Comparison of ENCODE assay signal across 1 cellular context in the genomic region with DNA sequence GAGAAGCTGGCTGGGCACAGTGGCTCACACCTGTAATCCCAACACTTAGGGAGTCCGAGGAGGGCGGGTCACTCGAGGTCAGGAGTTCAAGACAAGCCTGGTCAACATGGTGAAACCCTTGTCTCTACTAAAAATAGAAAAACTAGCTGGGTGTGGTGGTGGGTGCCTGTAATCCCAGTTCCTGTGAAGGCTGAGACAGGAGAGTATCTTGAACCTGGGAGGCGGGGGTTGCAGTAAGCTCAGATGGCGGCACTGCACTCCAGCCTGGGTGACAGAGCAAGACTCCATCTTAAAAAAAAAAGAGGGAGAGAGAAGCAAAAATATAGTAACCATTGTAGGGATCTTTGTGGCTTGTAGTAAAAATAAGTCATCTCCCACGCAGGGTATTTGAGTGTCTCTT.
TF ChIP-seq lines count a peak whose summit lies in the region.

No MANE protein-coding gene starts in this region.

TF ChIP-seq in GM12878, 131 proteins besides CTCF, POLR2A, EP300 and RAD21 (continued from another document):
- TF ChIP-seq ZBTB4 (CRISPR knock-in tag; IDR thresholded peaks at IDR 0.05) (peak; percentile 12; the same call in 1 of the 2 replicates), EED (IDR thresholded peaks at IDR 0.05; ENCODE audit: low read depth) (peak; percentile 50; the same call in 1 of the 2 replicates), IKZF1 (conservative IDR thresholded peaks at IDR 0.05) (peak; percentile 31; the same call in 1 of the 2 replicates), ZNF592 (IDR thresholded peaks at IDR 0.05) (0 out of 2 replicates have a peak, but pooled peaks have one; percentile 36)
- TF ChIP-seq, protein P1, sequence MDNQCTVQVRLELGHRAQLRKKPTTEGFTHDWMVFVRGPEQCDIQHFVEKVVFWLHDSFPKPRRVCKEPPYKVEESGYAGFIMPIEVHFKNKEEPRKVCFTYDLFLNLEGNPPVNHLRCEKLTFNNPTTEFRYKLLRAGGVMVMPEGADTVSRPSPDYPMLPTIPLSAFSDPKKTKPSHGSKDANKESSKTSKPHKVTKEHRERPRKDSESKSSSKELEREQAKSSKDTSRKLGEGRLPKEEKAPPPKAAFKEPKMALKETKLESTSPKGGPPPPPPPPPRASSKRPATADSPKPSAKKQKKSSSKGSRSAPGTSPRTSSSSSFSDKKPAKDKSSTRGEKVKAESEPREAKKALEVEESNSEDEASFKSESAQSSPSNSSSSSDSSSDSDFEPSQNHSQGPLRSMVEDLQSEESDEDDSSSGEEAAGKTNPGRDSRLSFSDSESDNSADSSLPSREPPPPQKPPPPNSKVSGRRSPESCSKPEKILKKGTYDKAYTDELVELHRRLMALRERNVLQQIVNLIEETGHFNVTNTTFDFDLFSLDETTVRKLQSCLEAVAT (IDR thresholded peaks at IDR 0.05): peak; percentile 81
- TF ChIP-seq, protein P2, sequence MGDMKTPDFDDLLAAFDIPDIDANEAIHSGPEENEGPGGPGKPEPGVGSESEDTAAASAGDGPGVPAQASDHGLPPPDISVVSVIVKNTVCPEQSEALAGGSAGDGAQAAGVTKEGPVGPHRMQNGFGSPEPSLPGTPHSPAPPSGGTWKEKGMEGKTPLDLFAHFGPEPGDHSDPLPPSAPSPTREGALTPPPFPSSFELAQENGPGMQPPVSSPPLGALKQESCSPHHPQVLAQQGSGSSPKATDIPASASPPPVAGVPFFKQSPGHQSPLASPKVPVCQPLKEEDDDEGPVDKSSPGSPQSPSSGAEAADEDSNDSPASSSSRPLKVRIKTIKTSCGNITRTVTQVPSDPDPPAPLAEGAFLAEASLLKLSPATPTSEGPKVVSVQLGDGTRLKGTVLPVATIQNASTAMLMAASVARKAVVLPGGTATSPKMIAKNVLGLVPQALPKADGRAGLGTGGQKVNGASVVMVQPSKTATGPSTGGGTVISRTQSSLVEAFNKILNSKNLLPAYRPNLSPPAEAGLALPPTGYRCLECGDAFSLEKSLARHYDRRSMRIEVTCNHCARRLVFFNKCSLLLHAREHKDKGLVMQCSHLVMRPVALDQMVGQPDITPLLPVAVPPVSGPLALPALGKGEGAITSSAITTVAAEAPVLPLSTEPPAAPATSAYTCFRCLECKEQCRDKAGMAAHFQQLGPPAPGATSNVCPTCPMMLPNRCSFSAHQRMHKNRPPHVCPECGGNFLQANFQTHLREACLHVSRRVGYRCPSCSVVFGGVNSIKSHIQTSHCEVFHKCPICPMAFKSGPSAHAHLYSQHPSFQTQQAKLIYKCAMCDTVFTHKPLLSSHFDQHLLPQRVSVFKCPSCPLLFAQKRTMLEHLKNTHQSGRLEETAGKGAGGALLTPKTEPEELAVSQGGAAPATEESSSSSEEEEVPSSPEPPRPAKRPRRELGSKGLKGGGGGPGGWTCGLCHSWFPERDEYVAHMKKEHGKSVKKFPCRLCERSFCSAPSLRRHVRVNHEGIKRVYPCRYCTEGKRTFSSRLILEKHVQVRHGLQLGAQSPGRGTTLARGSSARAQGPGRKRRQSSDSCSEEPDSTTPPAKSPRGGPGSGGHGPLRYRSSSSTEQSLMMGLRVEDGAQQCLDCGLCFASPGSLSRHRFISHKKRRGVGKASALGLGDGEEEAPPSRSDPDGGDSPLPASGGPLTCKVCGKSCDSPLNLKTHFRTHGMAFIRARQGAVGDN (IDR thresholded peaks at IDR 0.05): 0 out of 2 replicates have a peak, but pooled peaks have one; percentile 18
